Comparison of ENCODE assay signal across 11 cellular contexts in genomic region chr10:121702351-121703320, GRCh38.
DNase-seq lines count a peak whose midpoint lies in the region; TF ChIP-seq lines count a peak whose summit lies in the region.
"Had no signal": no experiment of that assay in that cellular context is flagged by ENCODE, and none has a peak within 500 bp of the region (broad histone marks: within the 10 kb centered on the region; RNA-seq: fewer than 3 reads in every experiment).

No MANE protein-coding gene starts in this region.

- peak overlapping the region; percentile 9 for H3K4me3 ChIP-seq in skeletal muscle satellite cell (ENCODE audit: low read length)
- no peak overlapping the region for H3K4me3 ChIP-seq in right atrium auricular region
- H3K4me3 ChIP-seq: tibial nerve had no signal

- peaks cover 6% of the 10 kb centered on the region for H3K4me1 ChIP-seq in skeletal muscle satellite cell (ENCODE audit: control insufficient read depth, insufficient read depth, low read length)
- no peaks in the 10 kb centered on the region for H3K4me1 ChIP-seq in right atrium auricular region
- H3K4me1 ChIP-seq: tibial nerve had no signal

- no peak for TF ChIP-seq CTCF in right atrium auricular region (IDR thresholded peaks at IDR 0.05)

- no peak overlapping the region for H3K9ac ChIP-seq in skeletal muscle satellite cell (ENCODE audit: low read depth, low read length)

- H3K9me3 ChIP-seq in skeletal muscle satellite cell (replicated peaks; ENCODE audit: low read length) = no peaks in the 10 kb centered on the region
- no peaks in the 10 kb centered on the region for H3K9me3 ChIP-seq in right atrium auricular region

- no peak overlapping the region for H3K27ac ChIP-seq in right atrium auricular region
- H3K27ac ChIP-seq: tibial nerve had no signal

- DNase-seq in NCI-H2171 treated with DMSO at 0.1 percent for 48 hours (lab: John Stamatoyannopoulos, UW) (peak; percentile 6), NCI-H2171 (lab: John Stamatoyannopoulos, UW) (no peak), RKO (ENCODE audit: low spot score) (peak; percentile 81), fibroblast of peridontal ligament (ENCODE audit: extremely low read depth) (peak; percentile 36), right atrium auricular region (ENCODE audit: low spot score) (no peak), COR-L47 (lab: John Stamatoyannopoulos, UW) (no peak)
- DNase-seq in stimulated activated CD8-positive, alpha-beta memory T cell treated with anti-CD3 and anti-CD28 coated beads, Interleukin-4, amount 100 ng/mL, for 48 hours = no peak
- DNase-seq: NCI-H524, right cardiac atrium had no signal

- H3K36me3 ChIP-seq in skeletal muscle satellite cell (ENCODE audit: insufficient read depth, low read length) (no peaks in the 10 kb centered on the region), right atrium auricular region (no peaks in the 10 kb centered on the region)
- H3K36me3 ChIP-seq: tibial nerve had no signal

- peak overlapping the region; percentile 9 for H3K4me2 ChIP-seq in skeletal muscle satellite cell (ENCODE audit: low read length)

- no peaks in the 10 kb centered on the region for H3K27me3 ChIP-seq in skeletal muscle satellite cell (ENCODE audit: control insufficient read depth, insufficient read depth, low read length)
- H3K27me3 ChIP-seq in right atrium auricular region = no peaks in the 10 kb centered on the region

Comparison
In these comparisons a context has a peak if more than half of its experiments do, and no peak if none do; other contexts are left out.
1. DNase-seq: peak in NCI-H2171 treated with DMSO at 0.1 percent for 48 hours (single experiment), RKO (single experiment) and fibroblast of peridontal ligament (single experiment); none in NCI-H2171 (single experiment), right atrium auricular region (single experiment), stimulated activated CD8-positive, alpha-beta memory T cell treated with anti-CD3 and anti-CD28 coated beads, Interleukin-4, amount 100 ng/mL, for 48 hours (single experiment) and COR-L47 (single experiment).